In genomic region chr1:207007352-207008033, GRCh38 we compare ENCODE assay signal across 13 cellular contexts. TPM values are rescaled to one million over a fixed set of nuclear protein-coding genes. Genes with fewer than 3 reads are reported as not detected.
DNase-seq lines count a peak whose midpoint lies in the region; ATAC-seq, FAIRE-seq and TF ChIP-seq lines count a peak whose summit lies in the region.
"Had no signal": no experiment of that assay in that cellular context is flagged by ENCODE, and none has a peak within 500 bp of the region (broad histone marks: within the 10 kb centered on the region; RNA-seq: fewer than 3 reads in every experiment).

No MANE protein-coding gene starts in this region.

- ATAC-seq in lower lobe of right lung (peak; percentile 53 to 56), GM18868 (IDR thresholded peaks at IDR 0.05; ENCODE audit: unreplicated experiment) (no peak), natural killer cell (no peak)
- ATAC-seq: GM23338; stimulated activated naive CD8-positive, alpha-beta T cell treated with anti-CD3 and anti-CD28 coated beads, Interleukin-15, amount 100 ng/mL, for 72 hours had no signal

- peaks cover 0 to 7% of the 10 kb centered on the region in 2 donors for H3K4me1 Mint-ChIP-seq in natural killer cell
- H3K4me1 Mint-ChIP-seq: stimulated activated naive CD8-positive, alpha-beta T cell treated with anti-CD3 and anti-CD28 coated beads, Interleukin-15, amount 100 ng/mL, for 72 hours had no signal

- no peaks in the 10 kb centered on the region for H3K36me3 Mint-ChIP-seq in natural killer cell

- no peak overlapping the region for H3K4me3 Mint-ChIP-seq in natural killer cell
- H3K4me3 Mint-ChIP-seq: GM23338; stimulated activated naive CD8-positive, alpha-beta T cell treated with anti-CD3 and anti-CD28 coated beads, Interleukin-15, amount 100 ng/mL, for 72 hours had no signal

- intact Hi-C loops in lower lobe of right lung (cut with DNase I): no loop called here
- intact Hi-C loops in natural killer cell (cut with micrococcal nuclease): no loop called here

- TF ChIP-seq CTCF in bronchial epithelial cell (IDR thresholded peaks at IDR 0.05; ENCODE audit: insufficient read depth, low read length, severe bottlenecking) (no peak), lower lobe of right lung (IDR thresholded peaks at IDR 0.05) (no peak), natural killer cell (IDR thresholded peaks at IDR 0.05) (no peak)

- no peaks in the 10 kb centered on the region for H3K9me3 ChIP-seq in lower lobe of right lung

- H3K9me3 Mint-ChIP-seq in natural killer cell: no peaks in the 10 kb centered on the region
- H3K9me3 Mint-ChIP-seq: GM23338; stimulated activated naive CD8-positive, alpha-beta T cell treated with anti-CD3 and anti-CD28 coated beads, Interleukin-15, amount 100 ng/mL, for 72 hours had no signal

- FAIRE-seq in HTR-8/SVneo (lab: Jason Lieb, UNC) (no peak), bronchial epithelial cell (lab: Jason Lieb, UNC) (no peak), GM19239 (lab: Jason Lieb, UNC) (no peak)
- FAIRE-seq: GM12892 had no signal

- peaks cover 17 to 30% of the 10 kb centered on the region in 2 donors for H3K27me3 Mint-ChIP-seq in natural killer cell (ENCODE audit: low read depth in 2 of 2)

- H3K27ac ChIP-seq in lower lobe of right lung: peak overlapping the region; percentile 72

- peak; percentile 99 for DNase-seq in A172 (ENCODE audit: low spot score)
- peak; percentile 76 for DNase-seq in HTR-8/SVneo (ENCODE audit: insufficient read length, low spot score)
- DNase-seq in bronchial epithelial cell (ENCODE audit: low read depth): peak; percentile 97
- DNase-seq in lower lobe of right lung: peak; percentile 59
- DNase-seq in GM19239 (ENCODE audit: insufficient read length, low spot score): no peak
- DNase-seq in natural killer cell: no peak
- no peak for DNase-seq in NCI-H2107 (lab: John Stamatoyannopoulos, UW)
- DNase-seq: activated CD4-positive, alpha-beta T cell treated with anti-CD3 and anti-CD28 coated beads for 1 hour; NK-92 treated with Interleukin-12 subunit alpha and Interleukin-12 subunit beta, amount 100 ng/mL, for 24 hours; stimulated activated naive CD8-positive, alpha-beta T cell treated with anti-CD3 and anti-CD28 coated beads, Interleukin-15, amount 100 ng/mL, for 72 hours had no signal

- H3K4me1 ChIP-seq in lower lobe of right lung: peaks cover 40% of the 10 kb centered on the region

- H3K36me3 ChIP-seq in bronchial epithelial cell (ENCODE audit: control insufficient read depth, insufficient read depth, low read length): no peaks in the 10 kb centered on the region
- no peaks in the 10 kb centered on the region for H3K36me3 ChIP-seq in lower lobe of right lung

- no peaks in the 10 kb centered on the region for H3K27me3 ChIP-seq in bronchial epithelial cell (ENCODE audit: control insufficient read depth, insufficient read depth, low read length)
- no peaks in the 10 kb centered on the region for H3K27me3 ChIP-seq in lower lobe of right lung (ENCODE audit: low read depth)

- no peak overlapping the region for H3K27ac Mint-ChIP-seq in natural killer cell
- H3K27ac Mint-ChIP-seq: GM23338; stimulated activated naive CD8-positive, alpha-beta T cell treated with anti-CD3 and anti-CD28 coated beads, Interleukin-15, amount 100 ng/mL, for 72 hours had no signal

- H3K4me3 ChIP-seq in bronchial epithelial cell (ENCODE audit: low read depth, low read length) (no peak overlapping the region), lower lobe of right lung (no peak overlapping the region)
- H3K4me3 ChIP-seq: GM23338 had no signal

RNA-seq across cellular contexts. Expression of gene C1orf116, which starts 25.1 kb away (rescaled TPM):
- total RNA-seq in A172 (2014; rRNA removed; shearing (Covaris generic)): 0.31 and 1.4 TPM in 2 replicates
- 20.0 and 29.6 TPM in 2 replicates for total RNA-seq in bronchial epithelial cell
- total RNA-seq in lower lobe of right lung: 123 TPM
- total RNA-seq in natural killer cell: under 1 TPM; 0.21 to 0.39 (median 0.30) TPM

RNA-seq across cellular contexts. Expression of gene FCAMR, which starts 37.2 kb away (rescaled TPM):
- not detected in 2 replicates for total RNA-seq in A172 (2014; rRNA removed; shearing (Covaris generic))
- total RNA-seq in bronchial epithelial cell (not detected in 2 replicates), lower lobe of right lung (not detected), natural killer cell (not detected)
- total RNA-seq: GM23338 had no signal

RNA-seq across cellular contexts. Expression of gene YOD1, which starts 43.5 kb away (rescaled TPM):
- total RNA-seq in A172 (2014; rRNA removed; shearing (Covaris generic)): 4.4 and 5.1 TPM in 2 replicates
- total RNA-seq in bronchial epithelial cell (12.8 and 15.3 TPM in 2 replicates), lower lobe of right lung (7.9 TPM), natural killer cell (10 to 100 TPM; 20.6 to 22.8 (median 21.2) TPM)

RNA-seq across cellular contexts. Expression of gene PFKFB2, which starts 45.6 kb away (rescaled TPM):
- 15.6 and 17.4 TPM in 2 replicates for total RNA-seq in A172 (2014; rRNA removed; shearing (Covaris generic))
- total RNA-seq in bronchial epithelial cell (36.9 and 63.2 TPM in 2 replicates), lower lobe of right lung (41.5 TPM), natural killer cell (1 to 10 TPM; 5.3 to 8.5 (median 7.4) TPM)

Comparison
In these comparisons a context has a peak if more than half of its experiments do, and no peak if none do; other contexts are left out.
1. DNase-seq: peak in A172 (single experiment), HTR-8/SVneo (single experiment), bronchial epithelial cell (single experiment) and lower lobe of right lung (single experiment); none in GM19239 (single experiment), natural killer cell (single experiment) and NCI-H2107 (single experiment).
2. ATAC-seq: peak in lower lobe of right lung (2 of 2); none in GM18868 (single experiment) and natural killer cell (0 of 3).